In the genomic region with DNA sequence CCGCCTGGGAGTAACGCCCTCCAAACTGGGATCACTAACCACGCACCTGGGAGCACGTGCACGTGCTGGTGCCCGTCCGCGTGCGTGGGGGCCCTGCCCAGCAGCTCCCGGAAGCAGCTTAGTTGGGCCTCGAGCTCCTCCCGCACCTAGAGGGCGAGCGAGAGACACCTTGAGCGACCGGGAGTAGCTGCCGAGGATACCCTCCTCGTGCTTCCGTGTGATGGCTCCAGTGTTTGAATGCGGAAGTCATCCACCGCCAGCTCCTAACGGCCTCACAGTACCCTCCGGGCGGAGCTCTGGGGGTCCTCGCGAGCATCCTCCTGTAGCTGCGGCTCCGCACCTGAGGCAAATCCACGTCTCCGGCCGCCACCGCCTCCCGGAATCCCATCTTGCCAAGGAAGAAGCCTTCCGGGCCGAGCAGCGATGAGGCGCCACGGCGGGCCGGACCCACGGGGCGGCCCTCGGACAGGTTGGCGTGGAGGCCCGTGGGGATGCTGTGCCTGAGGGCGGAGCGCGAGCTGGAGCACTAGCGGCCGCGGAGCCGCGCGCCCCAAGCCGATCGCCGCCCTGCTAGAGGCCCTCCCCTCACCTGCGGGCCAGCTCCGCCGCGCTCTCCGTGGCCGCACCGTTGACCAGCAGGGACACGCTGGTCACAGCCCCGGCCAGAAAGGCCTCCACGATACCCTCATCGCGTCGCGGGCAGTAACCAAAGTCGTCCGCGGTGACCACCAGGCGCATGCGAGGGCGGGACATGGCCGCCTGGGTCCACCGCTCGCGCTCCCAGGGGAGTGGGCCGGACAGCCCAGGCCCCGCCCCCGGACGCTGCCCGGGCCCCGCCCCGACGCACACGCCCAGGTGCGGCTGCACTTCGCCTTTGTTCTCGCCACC, we compare ENCODE assay signal across 8 cellular contexts. TPM values are rescaled to one million over a fixed set of nuclear protein-coding genes. Genes with fewer than 3 reads are reported as not detected.
DNase-seq lines count a peak whose midpoint lies in the region; FAIRE-seq and TF ChIP-seq lines count a peak whose summit lies in the region.

A gene with protein sequence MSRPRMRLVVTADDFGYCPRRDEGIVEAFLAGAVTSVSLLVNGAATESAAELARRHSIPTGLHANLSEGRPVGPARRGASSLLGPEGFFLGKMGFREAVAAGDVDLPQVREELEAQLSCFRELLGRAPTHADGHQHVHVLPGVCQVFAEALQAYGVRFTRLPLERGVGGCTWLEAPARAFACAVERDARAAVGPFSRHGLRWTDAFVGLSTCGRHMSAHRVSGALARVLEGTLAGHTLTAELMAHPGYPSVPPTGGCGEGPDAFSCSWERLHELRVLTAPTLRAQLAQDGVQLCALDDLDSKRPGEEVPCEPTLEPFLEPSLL (minus strand): TSS at position 761 of the 888 bp plus-strand sequence. CDS start 8 bp downstream, at position 753.

- H3K4me3 ChIP-seq in GM06990 (replicated peaks; ENCODE audit: low read depth, low read length), result peak within 1 kb of the TSS; percentile 99
- peak within 1 kb of the TSS; percentile 99 for H3K4me3 ChIP-seq in HFF-Myc (replicated peaks; ENCODE audit: low read depth, low read length)
- peak within 1 kb of the TSS; percentile 90 for H3K4me3 ChIP-seq in SJSA1

- peaks cover 12% of the 10 kb centered on the region for H3K36me3 ChIP-seq in GM06990 (ENCODE audit: control insufficient read depth, insufficient read depth, low read length)
- peaks cover 40% of the 10 kb centered on the region for H3K36me3 ChIP-seq in SJSA1

- TF ChIP-seq CTCF in GM06990 (IDR thresholded peaks at IDR 0.05; ENCODE audit: insufficient read depth, low read length, poor library complexity, severe bottlenecking) (peak; percentile 83), HFF-Myc (IDR thresholded peaks at IDR 0.05; ENCODE audit: low read depth, low read length, missing control alignments) (peak; percentile 59)

- H3K27ac ChIP-seq in SJSA1, result peak within 1 kb of the TSS; percentile 75
- H3K27ac ChIP-seq in substantia nigra (ENCODE audit: low read depth, low read length, poor library complexity, severe bottlenecking), result peak within 1 kb of the TSS; percentile 69

- no peak for FAIRE-seq in frontal cortex (lab: Jason Lieb, UNC)

- peaks cover 6% of the 10 kb centered on the region for H3K9me3 ChIP-seq in SJSA1 (replicated peaks)

- H3K27me3 ChIP-seq in GM06990 (replicated peaks; ENCODE audit: control insufficient read depth, insufficient read depth, low read length) (no peaks in the 10 kb centered on the region), SJSA1 (replicated peaks) (no peaks in the 10 kb centered on the region)

- peaks cover 9% of the 10 kb centered on the region for H3K4me1 ChIP-seq in SJSA1 (replicated peaks)

- DNase-seq in GM06990 (ENCODE audit: extremely low read depth, insufficient read length) (peak; percentile 94), HFF-Myc (ENCODE audit: extremely low read depth, low read depth) (peak; percentile 71), MV-4-11 (lab: John Stamatoyannopoulos, UW) (peak; percentile 93), SJSA1 (ENCODE audit: low read depth in 1 of 2, low spot score in 2 of 2) (peak; percentile 85 to 94), frontal cortex (ENCODE audit: low spot score in 2 of 2) (peak; percentile 90 to 95), non-pigmented ciliary epithelial cell (ENCODE audit: low read depth) (peak; percentile 50), substantia nigra (lab: John Stamatoyannopoulos, UW) (peak; percentile 39 to 94 (median 81))
- peak; percentile 81 to 95 (median 91) for DNase-seq in activated naive CD4-positive, alpha-beta T cell (lab: John Stamatoyannopoulos, UW)

RNA-seq across cellular contexts. Expression of the gene that starts here (rescaled TPM):
- 36.4 and 47.9 TPM in 2 replicates for total RNA-seq in SJSA1 (2014; rRNA removed; shearing (Covaris generic))
- 7.7 TPM for total RNA-seq in frontal cortex

Comparison
In these comparisons a context has a peak if more than half of its experiments do, and no peak if none do; other contexts are left out.
1. Peak in every context shown above with its lines: DNase-seq, H3K4me3 ChIP-seq and H3K27ac ChIP-seq.